Comparison of ENCODE assay signal across 30 cellular contexts in genomic region chr22:28718044-28718443, GRCh38.
"Had no signal": no experiment of that assay in that cellular context is flagged by ENCODE, and none has a peak within 500 bp of the region (broad histone marks: within the 10 kb centered on the region; RNA-seq: fewer than 3 reads in every experiment).

No MANE protein-coding gene starts in this region.

- H3K4me1 ChIP-seq: esophagus muscularis mucosa, foreskin keratinocyte, gastrocnemius medialis, heart right ventricle had no signal

- H3K9me3 ChIP-seq: esophagus muscularis mucosa, gastrocnemius medialis, heart right ventricle had no signal

- H3K27ac ChIP-seq: brain microvascular endothelial cell, coronary artery, dorsolateral prefrontal cortex, esophagus muscularis mucosa, foreskin keratinocyte, gastrocnemius medialis, heart right ventricle had no signal

- ATAC-seq: activated T-cell treated with anti-CD3 and anti-CD28 coated beads, Interleukin-2, amount 50 U/mL, for 72 hours; foreskin keratinocyte; gastrocnemius medialis; heart right ventricle; T-helper 17 cell had no signal

- H3K4me3 Mint-ChIP-seq: activated CD4-positive, alpha-beta memory T cell treated with anti-CD3 and anti-CD28 coated beads for 36 hours; activated naive CD8-positive, alpha-beta T cell; activated T-cell treated with anti-CD3 and anti-CD28 coated beads, Interleukin-2, amount 50 U/mL, for 24 hours; activated T-cell treated with anti-CD3 and anti-CD28 coated beads, Interleukin-2, amount 50 U/mL, for 72 hours; central memory CD8-positive, alpha-beta T cell; dendritic cell treated with granulocyte-macrophage colony-stimulating factor and Interleukin-4, amounts not matched to agents 40 ng/mL and 50 ng/mL, for 4 days; endodermal cell; T-helper 17 cell; T-helper 2 cell treated with Interferon-gamma antibody and Interleukin-4, amounts not matched to agents 5 μg/mL and 100 μg/mL, for 36 hours had no signal

- H3K36me3 ChIP-seq: gastrocnemius medialis had no signal

- H3K27me3 Mint-ChIP-seq: activated CD4-positive, alpha-beta memory T cell treated with anti-CD3 and anti-CD28 coated beads for 36 hours; activated naive CD8-positive, alpha-beta T cell; activated T-cell treated with anti-CD3 and anti-CD28 coated beads, Interleukin-2, amount 50 U/mL, for 24 hours; central memory CD8-positive, alpha-beta T cell; dendritic cell treated with granulocyte-macrophage colony-stimulating factor and Interleukin-4, amounts not matched to agents 40 ng/mL and 50 ng/mL, for 4 days; T-helper 17 cell had no signal

- H3K9me3 Mint-ChIP-seq: activated CD4-positive, alpha-beta memory T cell treated with anti-CD3 and anti-CD28 coated beads for 36 hours; activated T-cell treated with anti-CD3 and anti-CD28 coated beads, Interleukin-2, amount 50 U/mL, for 24 hours; activated T-cell treated with anti-CD3 and anti-CD28 coated beads, Interleukin-2, amount 50 U/mL, for 72 hours; central memory CD8-positive, alpha-beta T cell; dendritic cell treated with granulocyte-macrophage colony-stimulating factor and Interleukin-4, amounts not matched to agents 40 ng/mL and 50 ng/mL, for 4 days; endodermal cell had no signal

- H3K4me3 ChIP-seq: coronary artery, dorsolateral prefrontal cortex, esophagus muscularis mucosa, gastrocnemius medialis, heart right ventricle had no signal

- H3K27me3 ChIP-seq: brain microvascular endothelial cell, dorsolateral prefrontal cortex, esophagus muscularis mucosa, foreskin keratinocyte, gastrocnemius medialis, heart right ventricle had no signal

- H3K27ac Mint-ChIP-seq: activated CD4-positive, alpha-beta memory T cell treated with anti-CD3 and anti-CD28 coated beads for 36 hours; activated naive CD8-positive, alpha-beta T cell; activated T-cell treated with anti-CD3 and anti-CD28 coated beads, Interleukin-2, amount 50 U/mL, for 24 hours; activated T-cell treated with anti-CD3 and anti-CD28 coated beads, Interleukin-2, amount 50 U/mL, for 72 hours; dendritic cell treated with granulocyte-macrophage colony-stimulating factor and Interleukin-4, amounts not matched to agents 40 ng/mL and 50 ng/mL, for 4 days; endodermal cell; T-helper 17 cell; T-helper 2 cell treated with Interferon-gamma antibody and Interleukin-4, amounts not matched to agents 5 μg/mL and 100 μg/mL, for 36 hours had no signal

- H3K4me1 Mint-ChIP-seq: endodermal cell, T-helper 17 cell had no signal

- DNase-seq: activated CD4-positive, alpha-beta memory T cell treated with anti-CD3 and anti-CD28 coated beads for 36 hours; activated CD4-positive, alpha-beta T cell treated with anti-CD3 and anti-CD28 coated beads for 1 hour; activated CD4-positive, alpha-beta T cell treated with anti-CD3 and anti-CD28 coated beads for 48 hours; activated CD8-positive, alpha-beta memory T cell treated with anti-CD3 and anti-CD28 coated beads for 24 hours; activated CD8-positive, alpha-beta memory T cell treated with anti-CD3 and anti-CD28 coated beads, Interleukin-2, amount 50 U/mL, for 48 hours; activated effector memory CD4-positive, alpha-beta T cell treated with Interleukin-2 at 50 U/mL for 16 hours; activated gamma-delta T cell treated with Interleukin-2 at 50 U/mL for 16 hours; activated naive CD4-positive, alpha-beta T cell treated with anti-CD3 and anti-CD28 coated beads, Interleukin-2, amount 50 U/mL, for 16 hours; activated naive CD4-positive, alpha-beta T cell treated with Interleukin-2 at 50 U/mL for 16 hours; activated T-cell treated with anti-CD3 and anti-CD28 coated beads for 4 hours; activated T-cell treated with anti-CD3 and anti-CD28 coated beads, Interleukin-2, amount 50 U/mL, for 24 hours; activated T-cell treated with anti-CD3 and anti-CD28 coated beads, Interleukin-2, amount 50 U/mL, for 72 hours; amniotic stem cell; anterior cingulate cortex; brain microvascular endothelial cell; dorsolateral prefrontal cortex; effector memory CD4-positive, alpha-beta T cell; endodermal cell; foreskin keratinocyte; gastrocnemius medialis; glutamatergic neuron; heart right ventricle; T-helper 17 cell; T1000 had no signal
